In genomic region chr15:67158367-67158766, GRCh38 we compare ENCODE assay signal across 18 cellular contexts.
A peak's percentile ranks its signal among the peaks of the same experiment; 100 is the strongest.
DNase-seq lines count a peak whose midpoint lies in the region; ATAC-seq and TF ChIP-seq lines count a peak whose summit lies in the region.
"Had no signal": no experiment of that assay in that cellular context is flagged by ENCODE, and none has a peak within 500 bp of the region (broad histone marks: within the 10 kb centered on the region; RNA-seq: fewer than 3 reads in every experiment).

No MANE protein-coding gene starts in this region.

- 0 out of 2 replicates have a peak, but pooled peaks cover 3% of the 10 kb centered on the region for H3K36me3 ChIP-seq in BLaER1
- H3K36me3 ChIP-seq in PC-9 (ENCODE audit: low read depth): peaks cover 41% of the 10 kb centered on the region
- no peaks in the 10 kb centered on the region for H3K36me3 ChIP-seq in sigmoid colon
- H3K36me3 ChIP-seq: BE2C, gastroesophageal sphincter, stomach had no signal

- peak overlapping the region; percentile 42; the same call in 1 of the 2 replicates for H3K9ac ChIP-seq in BLaER1

- ATAC-seq in left ventricle myocardium superior (peak; percentile 77), GM19023 (IDR thresholded peaks at IDR 0.05; ENCODE audit: unreplicated experiment) (no peak)
- no peak for ATAC-seq in naive thymus-derived CD8-positive, alpha-beta T cell
- ATAC-seq: gastroesophageal sphincter had no signal

- H4K20me1 ChIP-seq in BLaER1 (peaks cover 90% of the 10 kb centered on the region), PC-9 (ENCODE audit: insufficient read depth) (peaks cover 6% of the 10 kb centered on the region; the same call in 1 of the 2 replicates)

- H3K4me1 ChIP-seq in BLaER1 (peaks cover 97% of the 10 kb centered on the region), PC-9 (replicated peaks; ENCODE audit: insufficient read depth) (peaks cover 36% of the 10 kb centered on the region), sigmoid colon (peaks cover 0 to 24% (median 7%) of the 10 kb centered on the region in 4 donors)
- H3K4me1 ChIP-seq: BE2C had no signal

- DNase-seq in PC-9: no peak
- peak; percentile 56 for DNase-seq in left ventricle myocardium superior
- DNase-seq in sigmoid colon: peak; percentile 49
- DNase-seq in NCI-H82 (lab: John Stamatoyannopoulos, UW): no peak
- DNase-seq in naive thymus-derived CD8-positive, alpha-beta T cell: no peak
- DNase-seq: activated CD4-positive, alpha-beta T cell treated with anti-CD3 and anti-CD28 coated beads, Interleukin-2, amount 50 U/mL, for 4 hours; anterior cingulate cortex; BE2C; DND-41; mammary epithelial cell; NCI-H1092 treated with DMSO at 0.1 percent for 48 hours; NCI-H774; stimulated activated CD4-positive, alpha-beta T cell treated with anti-CD3 and anti-CD28 coated beads, Interleukin-12 subunit alpha, Interleukin-12 subunit beta, amount 100 ng/mL, for 4 hours; stomach; T-helper 9 cell had no signal

- peak overlapping the region in 2 of 10 donors; percentile 14 to 46 for H3K27ac Mint-ChIP-seq in naive thymus-derived CD8-positive, alpha-beta T cell

- H3K9me3 ChIP-seq in BLaER1: no peaks in the 10 kb centered on the region
- H3K9me3 ChIP-seq in PC-9 (ENCODE audit: insufficient read depth, low read depth): no peaks in the 10 kb centered on the region
- H3K9me3 ChIP-seq in sigmoid colon: no peaks in the 10 kb centered on the region
- H3K9me3 ChIP-seq: BE2C, gastroesophageal sphincter, stomach had no signal

- H3K4me3 ChIP-seq in BLaER1: peak overlapping the region; percentile 2; the same call in 1 of the 2 replicates
- H3K4me3 ChIP-seq in PC-9: no peak overlapping the region
- H3K4me3 ChIP-seq in sigmoid colon: no peak overlapping the region
- H3K4me3 ChIP-seq: gastroesophageal sphincter, stomach had no signal

- H3K4me1 Mint-ChIP-seq in naive thymus-derived CD8-positive, alpha-beta T cell: peaks cover 8 to 73% (median 14%) of the 10 kb centered on the region in 4 donors

- POLR2A ChIA-PET in PC-9 (lab: Charles Lee; ENCODE audit: unreplicated experiment): no interaction called here
- POLR2A ChIA-PET in naive thymus-derived CD8-positive, alpha-beta T cell (lab: Charles Lee): interaction anchor here (0.5 kb wide), 1 partner anchor 22 kb away, joined by 3 read pairs; no protein-coding TSS in a partner anchor

- WGBS in sigmoid colon, 2 donors: 84 to 86% methylated on average over 7 of the region's 7 CpGs

- no peaks in the 10 kb centered on the region for H3K27me3 ChIP-seq in BLaER1
- no peaks in the 10 kb centered on the region for H3K27me3 ChIP-seq in PC-9 (ENCODE audit: insufficient read depth, low read depth)
- no peaks in the 10 kb centered on the region for H3K27me3 ChIP-seq in sigmoid colon
- H3K27me3 ChIP-seq: BE2C, gastroesophageal sphincter, stomach had no signal

- no peak for TF ChIP-seq CTCF in PC-9 (conservative IDR thresholded peaks at IDR 0.05)
- TF ChIP-seq CTCF in sigmoid colon (IDR thresholded peaks at IDR 0.05): no peak

- H3K4me2 ChIP-seq in BLaER1: peak overlapping the region; percentile 85
- no peak overlapping the region for H3K4me2 ChIP-seq in PC-9

- no peak overlapping the region for H2AFZ ChIP-seq in PC-9

- no peak for TF ChIP-seq EP300 in sigmoid colon (IDR thresholded peaks at IDR 0.05)

- H3K27ac ChIP-seq in BLaER1 (peak overlapping the region; percentile 63), PC-9 (peak overlapping the region; percentile 26; the same call in 1 of the 2 replicates), sigmoid colon (no peak overlapping the region)

- no TSS peak for BruUV-seq in PC-9 (replicated peaks; lab: Mats Ljungman, UMichigan)

- no peaks in the 10 kb centered on the region for H3K27me3 Mint-ChIP-seq in naive thymus-derived CD8-positive, alpha-beta T cell

- H3K4me3 Mint-ChIP-seq in naive thymus-derived CD8-positive, alpha-beta T cell: no peak overlapping the region

- intact Hi-C loops in PC-9 (cut with micrococcal nuclease; ENCODE audit: unreplicated experiment) (no loop called here), left ventricle myocardium superior (cut with micrococcal nuclease) (no loop called here), sigmoid colon (cut with DNase I) (no loop called here)

- H3K9me2 ChIP-seq in PC-9 (ENCODE audit: insufficient read depth): no peaks in the 10 kb centered on the region

- H3K79me2 ChIP-seq in PC-9 (ENCODE audit: low read depth): peaks cover 98% of the 10 kb centered on the region

- peaks cover 0 to 7% (median 0%) of the 10 kb centered on the region in 3 donors for H3K36me3 Mint-ChIP-seq in naive thymus-derived CD8-positive, alpha-beta T cell

- TF ChIP-seq POLR2A in sigmoid colon (IDR thresholded peaks at IDR 0.05): no peak

- CTCF ChIA-PET in PC-9 (lab: Charles Lee): no interaction called here

- H3F3A ChIP-seq in PC-9 (ENCODE audit: insufficient read depth, low read depth): peaks cover 28% of the 10 kb centered on the region; the same call in 1 of the 2 replicates

- no peaks in the 10 kb centered on the region for H3K9me3 Mint-ChIP-seq in naive thymus-derived CD8-positive, alpha-beta T cell

Comparison
In these comparisons a context has a peak if more than half of its experiments do, and no peak if none do; other contexts are left out.
1. H3K27ac ChIP-seq: peak in BLaER1 (single experiment) and PC-9 (single experiment); none in sigmoid colon (0 of 4).
2. DNase-seq: peak in left ventricle myocardium superior (single experiment) and sigmoid colon (single experiment); none in PC-9 (0 of 2), NCI-H82 (single experiment) and naive thymus-derived CD8-positive, alpha-beta T cell (0 of 10).